In genomic region chr2:203025592-203025991, GRCh38 we compare ENCODE assay signal across 1 cellular context.
TF ChIP-seq lines count a peak whose summit lies in the region.

No MANE protein-coding gene starts in this region.

TF ChIP-seq in GM23338, 12 proteins besides CTCF, POLR2A, EP300 and RAD21:
- no peak for TF ChIP-seq EZH2 (IDR thresholded peaks at IDR 0.05; ENCODE audit: low read depth, unreplicated experiment)
- no peak for TF ChIP-seq ZNF331 (CRISPR knock-in tag; IDR thresholded peaks at IDR 0.05; ENCODE audit: low read depth)
- TF ChIP-seq ETS1 (IDR thresholded peaks at IDR 0.05), result no peak
- no peak for TF ChIP-seq EZH2phosphoT487 (IDR thresholded peaks at IDR 0.05; ENCODE audit: unreplicated experiment)
- no peak for TF ChIP-seq POLR2AphosphoS5 (IDR thresholded peaks at IDR 0.05; ENCODE audit: low read depth)
- TF ChIP-seq CREB1 (CRISPR knock-in tag; IDR thresholded peaks at IDR 0.05; ENCODE audit: low read depth), result no peak
- no peak for TF ChIP-seq ZNF114 (CRISPR knock-in tag; IDR thresholded peaks at IDR 0.05)
- TF ChIP-seq NANOG (IDR thresholded peaks at IDR 0.05; ENCODE audit: borderline replicate concordance), result no peak
- TF ChIP-seq JUNB (IDR thresholded peaks at IDR 0.05; ENCODE audit: unreplicated experiment), result no peak
- TF ChIP-seq STAT1 (IDR thresholded peaks at IDR 0.05; ENCODE audit: unreplicated experiment), result no peak
- no peak for TF ChIP-seq ZNF462 (CRISPR knock-in tag; IDR thresholded peaks at IDR 0.05)
- TF ChIP-seq REST (IDR thresholded peaks at IDR 0.05; ENCODE audit: unreplicated experiment), result no peak
